ENCODE assay signal across 12 cellular contexts in the genomic region with DNA sequence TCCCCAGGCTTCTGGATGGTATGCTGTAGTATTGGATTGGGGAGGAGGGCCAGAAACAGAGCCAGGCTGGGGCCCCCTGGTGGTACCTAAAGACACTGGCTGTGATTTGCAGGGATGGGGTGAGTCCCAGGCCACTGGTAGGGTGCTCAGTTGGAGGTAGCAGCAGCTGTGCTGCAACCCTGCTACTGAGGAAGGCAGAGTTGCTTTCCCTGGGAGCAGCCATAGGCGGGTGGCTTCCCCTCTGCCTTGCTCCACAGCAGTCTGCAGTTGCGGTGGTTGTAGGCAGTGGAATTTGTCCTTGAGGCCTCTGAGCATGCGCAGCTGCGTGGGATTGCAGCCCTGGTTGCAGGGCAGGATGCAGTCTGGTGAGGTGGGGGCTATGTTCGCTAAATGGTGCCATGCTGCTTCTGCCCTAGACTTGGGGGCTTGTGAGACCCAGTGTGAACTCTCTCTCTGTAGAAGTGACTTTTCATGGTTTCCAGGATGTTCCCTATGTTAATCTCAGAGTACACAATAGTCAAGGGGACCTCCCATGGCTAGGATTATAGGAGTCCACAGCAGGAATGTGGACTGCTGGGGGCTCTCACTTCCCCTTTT. TPM values are rescaled to one million over a fixed set of nuclear protein-coding genes. Genes with fewer than 3 reads are reported as not detected.
A peak's percentile ranks its signal among the peaks of the same experiment; 100 is the strongest.
DNase-seq lines count a peak whose midpoint lies in the region; ATAC-seq lines count a peak whose summit lies in the region.
"Had no signal": no experiment of that assay in that cellular context is flagged by ENCODE, and none has a peak within 500 bp of the region (broad histone marks: within the 10 kb centered on the region; RNA-seq: fewer than 3 reads in every experiment).

No MANE protein-coding gene starts in this region.

- H3K4me2 ChIP-seq in GM23248 (ENCODE audit: unreplicated experiment), result no peak overlapping the region

- H3K27ac Mint-ChIP-seq in activated CD8-positive, alpha-beta memory T cell treated with anti-CD3 and anti-CD28 coated beads, Interleukin-2, amount 10 ng/mL, durations not matched to agents 7 days and 5 days, result no peak overlapping the region

- no peak overlapping the region for H3K27ac ChIP-seq in GM23248
- H3K27ac ChIP-seq: coronary artery, lower lobe of right lung had no signal

- CTCF ChIA-PET in activated CD8-positive, alpha-beta memory T cell treated with anti-CD3 and anti-CD28 coated beads, Interleukin-2, amount 10 ng/mL, durations not matched to agents 7 days and 5 days (lab: Charles Lee), result no interaction called here

- no peaks in the 10 kb centered on the region for H3K9me3 Mint-ChIP-seq in activated CD8-positive, alpha-beta memory T cell treated with anti-CD3 and anti-CD28 coated beads, Interleukin-2, amount 10 ng/mL, durations not matched to agents 7 days and 5 days (ENCODE audit: low read depth)

- no peaks in the 10 kb centered on the region for H3K79me2 ChIP-seq in GM23248 (ENCODE audit: insufficient read depth)

- H3K9me3 ChIP-seq in GM23248 (ENCODE audit: low read depth) (no peaks in the 10 kb centered on the region), iPS-15b (ENCODE audit: control insufficient read depth, insufficient read depth, low read length) (no peaks in the 10 kb centered on the region)
- H3K9me3 ChIP-seq: lower lobe of right lung had no signal

- no peak overlapping the region for H3K4me3 Mint-ChIP-seq in activated CD8-positive, alpha-beta memory T cell treated with anti-CD3 and anti-CD28 coated beads, Interleukin-2, amount 10 ng/mL, durations not matched to agents 7 days and 5 days

- H3K4me3 ChIP-seq in GM23248 (no peak overlapping the region), iPS-15b (ENCODE audit: low read depth, low read length) (peak overlapping the region; percentile 42)
- H3K4me3 ChIP-seq: coronary artery, lower lobe of right lung had no signal

- peak; percentile 26 for DNase-seq in ELR (ENCODE audit: low read depth)
- DNase-seq in GM23248, result peak; percentile 13
- peak; percentile 22 for DNase-seq in NCI-H82 treated with DMSO at 0.1 percent for 48 hours (lab: John Stamatoyannopoulos, UW; ENCODE audit: unreplicated experiment)
- DNase-seq in effector CD8-positive, alpha-beta T cell (lab: John Stamatoyannopoulos, UW), result no peak
- DNase-seq in activated CD8-positive, alpha-beta memory T cell treated with anti-CD3 and anti-CD28 coated beads, Interleukin-2, amount 10 ng/mL, durations not matched to agents 7 days and 5 days, result no peak
- DNase-seq: lower lobe of right lung; stimulated activated CD4-positive, alpha-beta T cell treated with anti-CD3 and anti-CD28 coated beads, Interleukin-4, amount 100 ng/mL, for 1 hour had no signal

- no peak overlapping the region for H2AFZ ChIP-seq in GM23248

- H3K36me3 ChIP-seq in GM23248 (ENCODE audit: low read depth) (no peaks in the 10 kb centered on the region), iPS-15b (ENCODE audit: control insufficient read depth, insufficient read depth, low read length) (no peaks in the 10 kb centered on the region)
- H3K36me3 ChIP-seq: lower lobe of right lung had no signal

- H3K36me3 Mint-ChIP-seq in activated CD8-positive, alpha-beta memory T cell treated with anti-CD3 and anti-CD28 coated beads, Interleukin-2, amount 10 ng/mL, durations not matched to agents 7 days and 5 days, result no peaks in the 10 kb centered on the region

- in situ Hi-C loops in GM23248 (cut with MboI), result no loop called here

- H3F3A ChIP-seq in GM23248 (ENCODE audit: insufficient read depth), result no peaks in the 10 kb centered on the region

- H4K20me1 ChIP-seq in GM23248 (ENCODE audit: insufficient read depth), result no peaks in the 10 kb centered on the region

- 39 to 53% methylated on average over 5 of the region's 5 CpGs for WGBS in GM23248 (ENCODE audit: low coverage in 1 of 2, low lambda C conversion rate in 2 of 2, missing lambda C conversion rate in 2 of 2), 2 experiments

- H3K4me1 Mint-ChIP-seq in activated CD8-positive, alpha-beta memory T cell treated with anti-CD3 and anti-CD28 coated beads, Interleukin-2, amount 10 ng/mL, durations not matched to agents 7 days and 5 days, result no peaks in the 10 kb centered on the region

- H3K4me1 ChIP-seq in GM23248 (ENCODE audit: insufficient read depth) (no peaks in the 10 kb centered on the region), iPS-15b (ENCODE audit: control insufficient read depth, insufficient read depth, low read length) (peaks cover 49% of the 10 kb centered on the region)
- H3K4me1 ChIP-seq: lower lobe of right lung had no signal

- H3K27me3 Mint-ChIP-seq in activated CD8-positive, alpha-beta memory T cell treated with anti-CD3 and anti-CD28 coated beads, Interleukin-2, amount 10 ng/mL, durations not matched to agents 7 days and 5 days, result no peaks in the 10 kb centered on the region

- no peak overlapping the region for H3K9ac ChIP-seq in GM23248
- H3K9ac ChIP-seq in iPS-15b (ENCODE audit: low read depth, low read length), result no peak overlapping the region

- no peaks in the 10 kb centered on the region for H3K9me2 ChIP-seq in GM23248 (ENCODE audit: insufficient read depth)

- ATAC-seq in HG03097 (IDR thresholded peaks at IDR 0.05; ENCODE audit: low FRiP score, unreplicated experiment) (no peak), GM21576 (IDR thresholded peaks at IDR 0.05; ENCODE audit: unreplicated experiment) (no peak)
- no peak for ATAC-seq in activated CD8-positive, alpha-beta memory T cell treated with anti-CD3 and anti-CD28 coated beads, Interleukin-2, amount 10 ng/mL, durations not matched to agents 7 days and 5 days

- no peaks in the 10 kb centered on the region for H3K27me3 ChIP-seq in GM23248 (replicated peaks; ENCODE audit: insufficient read depth)
- H3K27me3 ChIP-seq in iPS-15b (ENCODE audit: control insufficient read depth, insufficient read depth, low read length), result no peaks in the 10 kb centered on the region

RNA-seq across cellular contexts. Expression of gene B3GALT1, which starts 38.9 kb away (rescaled TPM):
- not detected in 2 replicates for total RNA-seq in GM23248 (2014; rRNA removed; shearing (Covaris generic))
- not detected in 2 replicates for polyA plus RNA-seq in GM23248 (2016; fragmentation: Nextera tagmentation; extraction: Ambion mirVana)
- not detected for total RNA-seq in activated CD8-positive, alpha-beta memory T cell treated with anti-CD3 and anti-CD28 coated beads, Interleukin-2, amount 10 ng/mL, durations not matched to agents 7 days and 5 days
- total RNA-seq: activated CD8-positive, alpha-beta memory T cell treated with anti-CD3 and anti-CD28 coated beads for 36 hours had no signal

Comparison
In these comparisons a context has a peak if more than half of its experiments do, and no peak if none do; other contexts are left out.
1. DNase-seq: peak in ELR (single experiment), GM23248 (single experiment) and NCI-H82 treated with DMSO at 0.1 percent for 48 hours (single experiment); none in effector CD8-positive, alpha-beta T cell (single experiment) and activated CD8-positive, alpha-beta memory T cell treated with anti-CD3 and anti-CD28 coated beads, Interleukin-2, amount 10 ng/mL, durations not matched to agents 7 days and 5 days (single experiment).